Comparison of ENCODE assay signal across 1 cellular context in the genomic region with DNA sequence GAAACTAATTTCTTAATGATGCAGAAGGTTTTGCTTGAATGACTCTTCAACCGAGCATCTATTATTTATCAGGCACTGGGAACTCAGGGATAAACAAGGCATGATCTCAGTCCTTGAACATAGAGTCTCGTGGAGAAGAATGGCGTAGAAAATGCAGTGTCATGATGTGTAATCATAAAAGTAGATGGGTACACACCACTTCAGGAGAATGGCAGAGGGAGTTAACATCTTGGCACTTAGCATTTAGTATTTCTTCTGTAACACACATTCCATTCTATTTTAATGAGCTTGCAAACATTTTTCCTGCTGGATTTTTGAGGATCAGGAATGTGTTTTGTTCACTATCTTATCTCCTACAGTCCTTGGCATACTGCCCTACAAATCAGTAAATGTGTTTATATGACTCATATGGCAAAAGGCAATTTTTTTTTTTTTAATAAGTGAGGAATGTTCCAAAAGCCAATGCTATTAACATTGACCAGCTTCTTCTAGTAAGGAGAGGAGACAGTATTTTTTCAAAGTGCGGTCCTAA.
TF ChIP-seq lines count a peak whose summit lies in the region.

No MANE protein-coding gene starts in this region.

TF ChIP-seq in IMR-90, 13 proteins besides CTCF, POLR2A, EP300 and RAD21:
- TF ChIP-seq FOS (IDR thresholded peaks at IDR 0.05; ENCODE audit: low read depth, low read length) (peak; percentile 62), MAFK (IDR thresholded peaks at IDR 0.05; ENCODE audit: low read depth, low read length) (peak; percentile 93), ELK1 (IDR thresholded peaks at IDR 0.05; ENCODE audit: borderline replicate concordance, low read depth, low read length) (no peak), MAZ (IDR thresholded peaks at IDR 0.05; ENCODE audit: borderline replicate concordance, low read depth, low read length) (no peak), MXI1 (IDR thresholded peaks at IDR 0.05; ENCODE audit: borderline replicate concordance, low read depth, low read length) (peak; percentile 50; the same call in 1 of the 2 replicates), CEBPB (IDR thresholded peaks at IDR 0.05; ENCODE audit: low read depth, low read length) (peak; percentile 63; the same call in 1 of the 2 replicates), NFE2L2 (IDR thresholded peaks at IDR 0.05; ENCODE audit: low read depth, low read length) (peak; percentile 100), SMC3 (IDR thresholded peaks at IDR 0.05; ENCODE audit: low read depth, low read length) (no peak), BHLHE40 (IDR thresholded peaks at IDR 0.05; ENCODE audit: low read depth, low read length) (peak; percentile 85)
